Comparison of ENCODE assay signal across 8 cellular contexts in genomic region chr18:74499633-74500032, GRCh38. TPM values are rescaled to one million over a fixed set of nuclear protein-coding genes. Genes with fewer than 3 reads are reported as not detected.
DNase-seq lines count a peak whose midpoint lies in the region; ATAC-seq and TF ChIP-seq lines count a peak whose summit lies in the region.

No MANE protein-coding gene starts in this region.

- peak overlapping the region; percentile 82 for H3K27ac ChIP-seq in KOPT-K1 (ENCODE audit: low read depth, low read length, poor library complexity, severe bottlenecking)
- peak overlapping the region; percentile 54 to 91 for H3K27ac ChIP-seq in esophagus (ENCODE audit: low read depth in 2 of 2, low read length in 1 of 2)
- peak overlapping the region; percentile 67 for H3K27ac ChIP-seq in vagina

- H3K4me1 ChIP-seq in esophagus (ENCODE audit: control insufficient read depth in 2 of 2, insufficient read depth in 2 of 2, low read length in 1 of 2) (peaks cover 0 to 8% of the 10 kb centered on the region in 2 donors), vagina (peaks cover 37% of the 10 kb centered on the region)

- H3K4me3 ChIP-seq in esophagus (ENCODE audit: low read depth in 1 of 2, low read length in 2 of 2): peak overlapping the region in 1 of 2 donors; percentile 33
- H3K4me3 ChIP-seq in vagina: peak overlapping the region; percentile 6 to 23

- H3K4me3 Mint-ChIP-seq in natural killer cell: peak overlapping the region; percentile 89

- DNase-seq in EL (peak; percentile 69), natural killer cell (peak; percentile 40), vagina (ENCODE audit: extremely low spot score in 2 of 2) (no peak), NCI-H1105 (lab: John Stamatoyannopoulos, UW) (no peak)
- peak; percentile 68 for DNase-seq in activated CD8-positive, alpha-beta memory T cell treated with anti-CD3 and anti-CD28 coated beads for 24 hours

- H3K9me3 Mint-ChIP-seq in natural killer cell: no peaks in the 10 kb centered on the region

- H3K36me3 Mint-ChIP-seq in natural killer cell: no peaks in the 10 kb centered on the region

- TF ChIP-seq CTCF in natural killer cell (IDR thresholded peaks at IDR 0.05) (no peak), vagina (IDR thresholded peaks at IDR 0.05) (no peak)

- H3K27me3 Mint-ChIP-seq in natural killer cell (ENCODE audit: low read depth in 2 of 2): no peaks in the 10 kb centered on the region

- H3K27me3 ChIP-seq in esophagus (ENCODE audit: control insufficient read depth in 1 of 2, insufficient read depth in 2 of 2, low read length in 2 of 2) (no peaks in the 10 kb centered on the region), vagina (no peaks in the 10 kb centered on the region)

- H3K4me1 Mint-ChIP-seq in natural killer cell: peaks cover 44 to 47% of the 10 kb centered on the region in 2 donors

- no peak for TF ChIP-seq POLR2A in vagina (IDR thresholded peaks at IDR 0.05)

- H3K9me3 ChIP-seq in KOPT-K1 (ENCODE audit: insufficient read depth, low read length, poor library complexity, severe bottlenecking) (no peaks in the 10 kb centered on the region), esophagus (ENCODE audit: control insufficient read depth in 2 of 2, insufficient read depth in 1 of 2, low read depth in 1 of 2, low read length in 1 of 2) (no peaks in the 10 kb centered on the region), vagina (no peaks in the 10 kb centered on the region)

- intact Hi-C loops in natural killer cell (cut with micrococcal nuclease) (loop anchor here (1.0 to 5.0 kb wide), 3 partner anchors 98 to 1993 kb away; partner anchors contain the start of genes TIMM21 and ZNF407), vagina (cut with DNase I) (loop anchor here (5.0 kb wide), 1 partner anchor 98 kb away; the partner anchor contains the start of gene ZNF407)

- ATAC-seq in GM21619 (IDR thresholded peaks at IDR 0.05; ENCODE audit: unreplicated experiment): peak; percentile 47
- peak; percentile 20 to 54 (median 30) for ATAC-seq in natural killer cell

- WGBS in esophagus, 2 donors: 29 to 34% methylated on average over 9 of the region's 9 CpGs

- H3K27ac Mint-ChIP-seq in natural killer cell: peak overlapping the region; percentile 96

- H3K36me3 ChIP-seq in KOPT-K1 (ENCODE audit: insufficient read depth, low read length): peaks cover 41% of the 10 kb centered on the region
- H3K36me3 ChIP-seq in esophagus (ENCODE audit: control insufficient read depth in 2 of 2, insufficient read depth in 2 of 2, low read length in 1 of 2): peaks cover 0 to 6% of the 10 kb centered on the region in 2 donors
- H3K36me3 ChIP-seq in vagina: peaks cover 0 to 36% of the 10 kb centered on the region in 2 donors

RNA-seq across cellular contexts. Expression of gene CNDP2, which starts 3.5 kb away (rescaled TPM):
- 10 to 100 TPM; 42.5 to 60.0 TPM for polyA plus RNA-seq in esophagus
- total RNA-seq in natural killer cell (100 to 1,000 TPM; 147 to 167 (median 153) TPM), vagina (52.5 TPM)

RNA-seq across cellular contexts. Expression of gene CNDP1, which starts 34.7 kb away (rescaled TPM):
- under 1 TPM in 1 of 2 donors, not detected in 1; 0.04 TPM for polyA plus RNA-seq in esophagus
- under 1 TPM; 0.31 to 0.60 (median 0.57) TPM for total RNA-seq in natural killer cell
- total RNA-seq in vagina: 9.8 TPM

RNA-seq across cellular contexts. Expression of gene DIPK1C, which starts 42.5 kb away (rescaled TPM):
- polyA plus RNA-seq in esophagus: under 1 TPM in 1 of 2 donors, not detected in 1; 0.02 TPM
- not detected for total RNA-seq in natural killer cell
- not detected for total RNA-seq in vagina

Comparison
In these comparisons a context has a peak if more than half of its experiments do, and no peak if none do; other contexts are left out.
1. DNase-seq: peak in EL (single experiment), activated CD8-positive, alpha-beta memory T cell treated with anti-CD3 and anti-CD28 coated beads for 24 hours (single experiment) and natural killer cell (single experiment); none in vagina (0 of 2) and NCI-H1105 (single experiment).
2. Peak in every context shown above with its lines, with median percentiles within 50 percentile points of each other: H3K27ac ChIP-seq.